In the genomic region with DNA sequence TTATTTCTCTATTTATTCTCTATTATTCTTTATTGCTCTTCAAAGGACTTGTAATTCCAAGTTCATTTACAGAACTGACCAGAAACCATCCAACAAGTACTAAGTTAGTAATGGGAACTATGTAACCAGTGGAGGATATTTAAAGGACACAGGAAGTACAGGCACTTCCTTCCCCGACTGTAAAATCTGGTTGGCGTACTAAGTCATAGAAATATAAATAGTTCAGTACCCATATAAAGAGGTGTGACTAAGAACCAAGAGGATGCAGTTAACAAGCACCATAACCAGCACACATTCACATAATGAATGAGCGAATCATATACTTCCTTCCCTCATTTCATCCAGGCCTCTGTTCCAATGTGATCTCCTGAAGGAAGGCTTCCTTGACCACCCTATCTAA, we compare ENCODE assay signal across 14 cellular contexts. TPM values are rescaled to one million over a fixed set of nuclear protein-coding genes. Genes with fewer than 3 reads are reported as not detected.
A peak's percentile ranks its signal among the peaks of the same experiment; 100 is the strongest.
DNase-seq lines count a peak whose midpoint lies in the region; ATAC-seq and TF ChIP-seq lines count a peak whose summit lies in the region.
"Had no signal": no experiment of that assay in that cellular context is flagged by ENCODE, and none has a peak within 500 bp of the region (broad histone marks: within the 10 kb centered on the region; RNA-seq: fewer than 3 reads in every experiment).

No MANE protein-coding gene starts in this region.

- peak; percentile 22 for ATAC-seq in HG02884 (IDR thresholded peaks at IDR 0.05; ENCODE audit: unreplicated experiment)

- POLR2A ChIA-PET in BJ (lab: Charles Lee), result no interaction called here

- H3K4me3 ChIP-seq in BJ (ENCODE audit: low read depth, low read length) (no peak overlapping the region), foreskin fibroblast (ENCODE audit: low read depth in 1 of 2, low read length in 2 of 2) (no peak overlapping the region)
- H3K4me3 ChIP-seq: stomach had no signal

- H3K27me3 ChIP-seq in BJ (ENCODE audit: control insufficient read depth, insufficient read depth, low read length), result no peaks in the 10 kb centered on the region
- H3K27me3 ChIP-seq: stomach had no signal

- CTCF ChIA-PET in BJ (lab: Yijun Ruan, JAX), result interaction anchor here (1.4 kb wide), 1 partner anchor 472 kb away, joined by 4 read pairs; no protein-coding TSS in a partner anchor

- H3K36me3 ChIP-seq in BJ (ENCODE audit: control insufficient read depth, insufficient read depth, low read length), result no peaks in the 10 kb centered on the region
- H3K36me3 ChIP-seq: stomach had no signal

- DNase-seq in BJ (ENCODE audit: low read depth), result peak; percentile 38
- peak; percentile 74 for DNase-seq in RKO (ENCODE audit: low spot score)
- peak; percentile 76 to 78 for DNase-seq in foreskin fibroblast
- no peak for DNase-seq in kidney glomerular epithelial cell (lab: John Stamatoyannopoulos, UW)
- no peak for DNase-seq in NCI-H446 treated with DMSO at 0.1 percent for 48 hours (lab: John Stamatoyannopoulos, UW)
- DNase-seq in ureter (ENCODE audit: low spot score), result no peak
- DNase-seq in stimulated activated CD4-positive, alpha-beta T cell treated with anti-CD3 and anti-CD28 coated beads, Interleukin-2, amount 100 ng/mL, for 48 hours, result no peak
- DNase-seq: activated CD4-positive, alpha-beta memory T cell treated with anti-CD3 and anti-CD28 coated beads for 36 hours; amniotic stem cell; NCI-H2081; Right ventricle myocardium superior; stimulated activated CD4-positive, alpha-beta T cell treated with anti-CD3 and anti-CD28 coated beads, Interleukin-15, amount 100 ng/mL, for 24 hours; stomach had no signal

- TF ChIP-seq CTCF in BJ (IDR thresholded peaks at IDR 0.05; ENCODE audit: insufficient read depth, low read depth, low read length) (no peak), foreskin fibroblast (IDR thresholded peaks at IDR 0.05; ENCODE audit: low read depth, low read length) (no peak)

RNA-seq across cellular contexts. Expression of gene EIF4E, which starts 3.6 kb away (rescaled TPM):
- 24.6 and 79.1 TPM in 2 replicates for polyA plus RNA-seq in BJ (2011; rRNA removed)
- 22.1 and 31.5 TPM in 2 replicates for polyA minus RNA-seq in BJ (2011; rRNA and poly(A)+ RNA removed)
- total RNA-seq in ureter, result 89.1 TPM

Comparison
In these comparisons a context has a peak if more than half of its experiments do, and no peak if none do; other contexts are left out.
1. DNase-seq: peak in BJ (single experiment), RKO (single experiment) and foreskin fibroblast (2 of 2); none in kidney glomerular epithelial cell (single experiment), NCI-H446 treated with DMSO at 0.1 percent for 48 hours (single experiment), ureter (single experiment) and stimulated activated CD4-positive, alpha-beta T cell treated with anti-CD3 and anti-CD28 coated beads, Interleukin-2, amount 100 ng/mL, for 48 hours (0 of 2).